Comparison of ENCODE assay signal across 1 cellular context in the genomic region with DNA sequence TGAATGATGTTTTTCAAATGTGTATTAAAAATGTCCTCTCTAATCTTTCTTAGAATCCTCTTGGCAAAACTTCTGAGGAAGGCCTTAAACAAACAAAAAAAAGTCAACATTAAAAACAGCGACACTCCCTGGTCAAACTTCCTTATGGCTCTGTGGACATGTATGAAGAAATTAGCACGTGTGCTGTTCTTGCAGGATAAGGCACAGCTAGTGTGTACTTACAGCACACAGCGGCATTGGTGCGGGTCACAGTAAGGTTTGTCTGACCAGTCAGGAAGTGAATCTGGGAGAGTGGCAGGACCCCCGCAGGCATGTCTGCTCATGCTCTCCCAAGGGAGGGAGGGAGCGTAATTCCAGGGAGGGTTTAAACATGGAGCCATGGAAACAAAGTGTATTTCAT.
A peak's percentile ranks its signal among the peaks of the same experiment; 100 is the strongest.
TF ChIP-seq lines count a peak whose summit lies in the region.

No MANE protein-coding gene starts in this region.

TF ChIP-seq in HepG2, 621 proteins besides CTCF, POLR2A, EP300 and RAD21:
- TF ChIP-seq BHLHE40 (IDR thresholded peaks at IDR 0.05; ENCODE audit: low read length) (peak; percentile 67), SALL1 (CRISPR knock-in tag; IDR thresholded peaks at IDR 0.05) (peak; percentile 60), KDM2A (CRISPR knock-in tag; IDR thresholded peaks at IDR 0.05; ENCODE audit: borderline replicate concordance, low read depth) (peak; percentile 32; the same call in 1 of the 2 replicates), ZNF121 (CRISPR knock-in tag; IDR thresholded peaks at IDR 0.05) (no peak), SP4 (CRISPR knock-in tag; IDR thresholded peaks at IDR 0.05) (no peak), ZNF441 (CRISPR knock-in tag; IDR thresholded peaks at IDR 0.05; ENCODE audit: borderline replicate concordance) (no peak), CHD2 (IDR thresholded peaks at IDR 0.05; ENCODE audit: low read depth, low read length) (no peak), ZNF234 (CRISPR knock-in tag; conservative IDR thresholded peaks at IDR 0.05) (no peak), RARA (CRISPR knock-in tag; IDR thresholded peaks at IDR 0.05) (peak; percentile 50; the same call in 1 of the 2 replicates), RXRA (CRISPR knock-in tag; IDR thresholded peaks at IDR 0.05) (peak; percentile 15; the same call in 1 of the 2 replicates), ZNF3 (CRISPR knock-in tag; IDR thresholded peaks at IDR 0.05) (no peak), ZNF7 (CRISPR knock-in tag; IDR thresholded peaks at IDR 0.05) (no peak), ELF3 (CRISPR knock-in tag; IDR thresholded peaks at IDR 0.05) (peak; percentile 64; the same call in 1 of the 2 replicates), CEBPB (IDR thresholded peaks at IDR 0.05; ENCODE audit: borderline replicate concordance, low read depth, low read length) (0 out of 2 replicates have a peak, but pooled peaks have one; percentile 25), SAP130 (CRISPR knock-in tag; IDR thresholded peaks at IDR 0.05; ENCODE audit: low read depth) (0 out of 2 replicates have a peak, but pooled peaks have one; percentile 23), MED8 (CRISPR knock-in tag; IDR thresholded peaks at IDR 0.05; ENCODE audit: insufficient replicate concordance) (no peak), NFIC (IDR thresholded peaks at IDR 0.05; ENCODE audit: low read length) (0 out of 2 replicates have a peak, but pooled peaks have one; percentile 34), BCL6 (CRISPR knock-in tag; IDR thresholded peaks at IDR 0.05) (peak; percentile 84), HMG20A (CRISPR knock-in tag; IDR thresholded peaks at IDR 0.05; ENCODE audit: borderline replicate concordance) (peak; percentile 37; the same call in 1 of the 2 replicates), SMC3 (IDR thresholded peaks at IDR 0.05; ENCODE audit: low read length) (peak; percentile 46; the same call in 1 of the 2 replicates), FOXA3 (CRISPR knock-in tag; IDR thresholded peaks at IDR 0.05) (peak; percentile 65), TBX2 (CRISPR knock-in tag; IDR thresholded peaks at IDR 0.05; ENCODE audit: borderline replicate concordance) (peak; percentile 67), STAG1 (CRISPR knock-in tag; IDR thresholded peaks at IDR 0.05) (peak; percentile 29), CAMTA2 (CRISPR knock-in tag; IDR thresholded peaks at IDR 0.05; ENCODE audit: borderline replicate concordance) (no peak), RCOR2 (CRISPR knock-in tag; IDR thresholded peaks at IDR 0.05) (no peak), ZNF331 (CRISPR knock-in tag; IDR thresholded peaks at IDR 0.05) (0 out of 2 replicates have a peak, but pooled peaks have one; percentile 40), FOXA1 (IDR thresholded peaks at IDR 0.05) (peak; percentile 70), FOXA1 (CRISPR knock-in tag; IDR thresholded peaks at IDR 0.05) (peak; percentile 62; the same call in 1 of the 2 replicates), IRF2 (CRISPR knock-in tag; IDR thresholded peaks at IDR 0.05) (no peak), ZNF562 (CRISPR knock-in tag; IDR thresholded peaks at IDR 0.05; ENCODE audit: borderline replicate concordance) (no peak), AKAP8 (CRISPR knock-in tag; IDR thresholded peaks at IDR 0.05) (no peak), SUZ12 (IDR thresholded peaks at IDR 0.05; ENCODE audit: low read depth, low read length) (no peak), SOX5 (CRISPR knock-in tag; IDR thresholded peaks at IDR 0.05; ENCODE audit: borderline replicate concordance) (peak; percentile 24; the same call in 1 of the 2 replicates)
- TF ChIP-seq, protein P1, sequence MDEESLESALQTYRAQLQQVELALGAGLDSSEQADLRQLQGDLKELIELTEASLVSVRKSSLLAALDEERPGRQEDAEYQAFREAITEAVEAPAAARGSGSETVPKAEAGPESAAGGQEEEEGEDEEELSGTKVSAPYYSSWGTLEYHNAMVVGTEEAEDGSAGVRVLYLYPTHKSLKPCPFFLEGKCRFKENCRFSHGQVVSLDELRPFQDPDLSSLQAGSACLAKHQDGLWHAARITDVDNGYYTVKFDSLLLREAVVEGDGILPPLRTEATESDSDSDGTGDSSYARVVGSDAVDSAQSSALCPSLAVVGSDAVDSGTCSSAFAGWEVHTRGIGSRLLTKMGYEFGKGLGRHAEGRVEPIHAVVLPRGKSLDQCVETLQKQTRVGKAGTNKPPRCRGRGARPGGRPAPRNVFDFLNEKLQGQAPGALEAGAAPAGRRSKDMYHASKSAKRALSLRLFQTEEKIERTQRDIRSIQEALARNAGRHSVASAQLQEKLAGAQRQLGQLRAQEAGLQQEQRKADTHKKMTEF (CRISPR knock-in tag; IDR thresholded peaks at IDR 0.05): 0 out of 2 replicates have a peak, but pooled peaks have one; percentile 28
- TF ChIP-seq, protein P2, sequence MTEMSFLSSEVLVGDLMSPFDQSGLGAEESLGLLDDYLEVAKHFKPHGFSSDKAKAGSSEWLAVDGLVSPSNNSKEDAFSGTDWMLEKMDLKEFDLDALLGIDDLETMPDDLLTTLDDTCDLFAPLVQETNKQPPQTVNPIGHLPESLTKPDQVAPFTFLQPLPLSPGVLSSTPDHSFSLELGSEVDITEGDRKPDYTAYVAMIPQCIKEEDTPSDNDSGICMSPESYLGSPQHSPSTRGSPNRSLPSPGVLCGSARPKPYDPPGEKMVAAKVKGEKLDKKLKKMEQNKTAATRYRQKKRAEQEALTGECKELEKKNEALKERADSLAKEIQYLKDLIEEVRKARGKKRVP (CRISPR knock-in tag; IDR thresholded peaks at IDR 0.05): peak in 1 of 2 experiments; percentile 32; a peak in 1 of 4 replicates
- TF ChIP-seq, protein P3, sequence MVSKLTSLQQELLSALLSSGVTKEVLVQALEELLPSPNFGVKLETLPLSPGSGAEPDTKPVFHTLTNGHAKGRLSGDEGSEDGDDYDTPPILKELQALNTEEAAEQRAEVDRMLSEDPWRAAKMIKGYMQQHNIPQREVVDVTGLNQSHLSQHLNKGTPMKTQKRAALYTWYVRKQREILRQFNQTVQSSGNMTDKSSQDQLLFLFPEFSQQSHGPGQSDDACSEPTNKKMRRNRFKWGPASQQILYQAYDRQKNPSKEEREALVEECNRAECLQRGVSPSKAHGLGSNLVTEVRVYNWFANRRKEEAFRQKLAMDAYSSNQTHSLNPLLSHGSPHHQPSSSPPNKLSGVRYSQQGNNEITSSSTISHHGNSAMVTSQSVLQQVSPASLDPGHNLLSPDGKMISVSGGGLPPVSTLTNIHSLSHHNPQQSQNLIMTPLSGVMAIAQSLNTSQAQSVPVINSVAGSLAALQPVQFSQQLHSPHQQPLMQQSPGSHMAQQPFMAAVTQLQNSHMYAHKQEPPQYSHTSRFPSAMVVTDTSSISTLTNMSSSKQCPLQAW (CRISPR knock-in tag; IDR thresholded peaks at IDR 0.05): no peak
- TF ChIP-seq, protein P4, sequence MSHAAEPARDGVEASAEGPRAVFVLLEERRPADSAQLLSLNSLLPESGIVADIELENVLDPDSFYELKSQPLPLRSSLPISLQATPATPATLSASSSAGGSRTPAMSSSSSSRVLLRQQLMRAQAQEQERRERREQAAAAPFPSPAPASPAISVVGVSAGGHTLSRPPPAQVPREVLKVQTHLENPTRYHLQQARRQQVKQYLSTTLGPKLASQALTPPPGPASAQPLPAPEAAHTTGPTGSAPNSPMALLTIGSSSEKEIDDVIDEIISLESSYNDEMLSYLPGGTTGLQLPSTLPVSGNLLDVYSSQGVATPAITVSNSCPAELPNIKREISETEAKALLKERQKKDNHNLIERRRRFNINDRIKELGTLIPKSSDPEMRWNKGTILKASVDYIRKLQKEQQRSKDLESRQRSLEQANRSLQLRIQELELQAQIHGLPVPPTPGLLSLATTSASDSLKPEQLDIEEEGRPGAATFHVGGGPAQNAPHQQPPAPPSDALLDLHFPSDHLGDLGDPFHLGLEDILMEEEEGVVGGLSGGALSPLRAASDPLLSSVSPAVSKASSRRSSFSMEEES (CRISPR knock-in tag; IDR thresholded peaks at IDR 0.05): peak; percentile 68; the same call in 1 of the 2 replicates
- TF ChIP-seq, protein P5, sequence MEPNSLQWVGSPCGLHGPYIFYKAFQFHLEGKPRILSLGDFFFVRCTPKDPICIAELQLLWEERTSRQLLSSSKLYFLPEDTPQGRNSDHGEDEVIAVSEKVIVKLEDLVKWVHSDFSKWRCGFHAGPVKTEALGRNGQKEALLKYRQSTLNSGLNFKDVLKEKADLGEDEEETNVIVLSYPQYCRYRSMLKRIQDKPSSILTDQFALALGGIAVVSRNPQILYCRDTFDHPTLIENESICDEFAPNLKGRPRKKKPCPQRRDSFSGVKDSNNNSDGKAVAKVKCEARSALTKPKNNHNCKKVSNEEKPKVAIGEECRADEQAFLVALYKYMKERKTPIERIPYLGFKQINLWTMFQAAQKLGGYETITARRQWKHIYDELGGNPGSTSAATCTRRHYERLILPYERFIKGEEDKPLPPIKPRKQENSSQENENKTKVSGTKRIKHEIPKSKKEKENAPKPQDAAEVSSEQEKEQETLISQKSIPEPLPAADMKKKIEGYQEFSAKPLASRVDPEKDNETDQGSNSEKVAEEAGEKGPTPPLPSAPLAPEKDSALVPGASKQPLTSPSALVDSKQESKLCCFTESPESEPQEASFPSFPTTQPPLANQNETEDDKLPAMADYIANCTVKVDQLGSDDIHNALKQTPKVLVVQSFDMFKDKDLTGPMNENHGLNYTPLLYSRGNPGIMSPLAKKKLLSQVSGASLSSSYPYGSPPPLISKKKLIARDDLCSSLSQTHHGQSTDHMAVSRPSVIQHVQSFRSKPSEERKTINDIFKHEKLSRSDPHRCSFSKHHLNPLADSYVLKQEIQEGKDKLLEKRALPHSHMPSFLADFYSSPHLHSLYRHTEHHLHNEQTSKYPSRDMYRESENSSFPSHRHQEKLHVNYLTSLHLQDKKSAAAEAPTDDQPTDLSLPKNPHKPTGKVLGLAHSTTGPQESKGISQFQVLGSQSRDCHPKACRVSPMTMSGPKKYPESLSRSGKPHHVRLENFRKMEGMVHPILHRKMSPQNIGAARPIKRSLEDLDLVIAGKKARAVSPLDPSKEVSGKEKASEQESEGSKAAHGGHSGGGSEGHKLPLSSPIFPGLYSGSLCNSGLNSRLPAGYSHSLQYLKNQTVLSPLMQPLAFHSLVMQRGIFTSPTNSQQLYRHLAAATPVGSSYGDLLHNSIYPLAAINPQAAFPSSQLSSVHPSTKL (CRISPR knock-in tag; IDR thresholded peaks at IDR 0.05): peak; percentile 65
- TF ChIP-seq, protein P6, sequence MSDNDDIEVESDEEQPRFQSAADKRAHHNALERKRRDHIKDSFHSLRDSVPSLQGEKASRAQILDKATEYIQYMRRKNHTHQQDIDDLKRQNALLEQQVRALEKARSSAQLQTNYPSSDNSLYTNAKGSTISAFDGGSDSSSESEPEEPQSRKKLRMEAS (IDR thresholded peaks at IDR 0.05): peak; percentile 46; the same call in 1 of the 2 replicates
- TF ChIP-seq, protein P7, sequence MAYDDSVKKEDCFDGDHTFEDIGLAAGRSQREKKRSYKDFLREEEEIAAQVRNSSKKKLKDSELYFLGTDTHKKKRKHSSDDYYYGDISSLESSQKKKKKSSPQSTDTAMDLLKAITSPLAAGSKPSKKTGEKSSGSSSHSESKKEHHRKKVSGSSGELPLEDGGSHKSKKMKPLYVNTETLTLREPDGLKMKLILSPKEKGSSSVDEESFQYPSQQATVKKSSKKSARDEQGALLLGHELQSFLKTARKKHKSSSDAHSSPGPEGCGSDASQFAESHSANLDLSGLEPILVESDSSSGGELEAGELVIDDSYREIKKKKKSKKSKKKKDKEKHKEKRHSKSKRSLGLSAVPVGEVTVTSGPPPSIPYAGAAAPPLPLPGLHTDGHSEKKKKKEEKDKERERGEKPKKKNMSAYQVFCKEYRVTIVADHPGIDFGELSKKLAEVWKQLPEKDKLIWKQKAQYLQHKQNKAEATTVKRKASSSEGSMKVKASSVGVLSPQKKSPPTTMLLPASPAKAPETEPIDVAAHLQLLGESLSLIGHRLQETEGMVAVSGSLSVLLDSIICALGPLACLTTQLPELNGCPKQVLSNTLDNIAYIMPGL (CRISPR knock-in tag; IDR thresholded peaks at IDR 0.05; ENCODE audit: borderline replicate concordance in 1 of 2, low read depth in 1 of 2): peak in 1 of 2 experiments; percentile 29; a peak in 1 of 4 replicates
- TF ChIP-seq, protein P8, sequence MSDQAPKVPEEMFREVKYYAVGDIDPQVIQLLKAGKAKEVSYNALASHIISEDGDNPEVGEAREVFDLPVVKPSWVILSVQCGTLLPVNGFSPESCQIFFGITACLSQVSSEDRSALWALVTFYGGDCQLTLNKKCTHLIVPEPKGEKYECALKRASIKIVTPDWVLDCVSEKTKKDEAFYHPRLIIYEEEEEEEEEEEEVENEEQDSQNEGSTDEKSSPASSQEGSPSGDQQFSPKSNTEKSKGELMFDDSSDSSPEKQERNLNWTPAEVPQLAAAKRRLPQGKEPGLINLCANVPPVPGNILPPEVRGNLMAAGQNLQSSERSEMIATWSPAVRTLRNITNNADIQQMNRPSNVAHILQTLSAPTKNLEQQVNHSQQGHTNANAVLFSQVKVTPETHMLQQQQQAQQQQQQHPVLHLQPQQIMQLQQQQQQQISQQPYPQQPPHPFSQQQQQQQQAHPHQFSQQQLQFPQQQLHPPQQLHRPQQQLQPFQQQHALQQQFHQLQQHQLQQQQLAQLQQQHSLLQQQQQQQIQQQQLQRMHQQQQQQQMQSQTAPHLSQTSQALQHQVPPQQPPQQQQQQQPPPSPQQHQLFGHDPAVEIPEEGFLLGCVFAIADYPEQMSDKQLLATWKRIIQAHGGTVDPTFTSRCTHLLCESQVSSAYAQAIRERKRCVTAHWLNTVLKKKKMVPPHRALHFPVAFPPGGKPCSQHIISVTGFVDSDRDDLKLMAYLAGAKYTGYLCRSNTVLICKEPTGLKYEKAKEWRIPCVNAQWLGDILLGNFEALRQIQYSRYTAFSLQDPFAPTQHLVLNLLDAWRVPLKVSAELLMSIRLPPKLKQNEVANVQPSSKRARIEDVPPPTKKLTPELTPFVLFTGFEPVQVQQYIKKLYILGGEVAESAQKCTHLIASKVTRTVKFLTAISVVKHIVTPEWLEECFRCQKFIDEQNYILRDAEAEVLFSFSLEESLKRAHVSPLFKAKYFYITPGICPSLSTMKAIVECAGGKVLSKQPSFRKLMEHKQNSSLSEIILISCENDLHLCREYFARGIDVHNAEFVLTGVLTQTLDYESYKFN (CRISPR knock-in tag; conservative IDR thresholded peaks at IDR 0.05): 0 out of 2 replicates have a peak, but pooled peaks have one; percentile 16
- TF ChIP-seq, protein P9, sequence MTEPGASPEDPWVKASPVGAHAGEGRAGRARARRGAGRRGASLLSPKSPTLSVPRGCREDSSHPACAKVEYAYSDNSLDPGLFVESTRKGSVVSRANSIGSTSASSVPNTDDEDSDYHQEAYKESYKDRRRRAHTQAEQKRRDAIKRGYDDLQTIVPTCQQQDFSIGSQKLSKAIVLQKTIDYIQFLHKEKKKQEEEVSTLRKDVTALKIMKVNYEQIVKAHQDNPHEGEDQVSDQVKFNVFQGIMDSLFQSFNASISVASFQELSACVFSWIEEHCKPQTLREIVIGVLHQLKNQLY (CRISPR knock-in tag; IDR thresholded peaks at IDR 0.05): peak; percentile 14; the same call in 1 of the 2 replicates
